Comparison of ENCODE assay signal across 24 cellular contexts in genomic region chr6:25777856-25778649, GRCh38. TPM values are rescaled to one million over a fixed set of nuclear protein-coding genes. Genes with fewer than 3 reads are reported as not detected.
"Had no signal": no experiment of that assay in that cellular context is flagged by ENCODE, and none has a peak within 500 bp of the region (broad histone marks: within the 10 kb centered on the region; RNA-seq: fewer than 3 reads in every experiment).

No MANE protein-coding gene starts in this region.

- DNase-seq: activated CD4-positive, alpha-beta T cell treated with anti-CD3 and anti-CD28 coated beads, Interleukin-2, amount 10 ng/mL, durations not matched to agents 7 days and 5 days; activated CD8-positive, alpha-beta T cell treated with anti-CD3 and anti-CD28 coated beads, Interleukin-2, amount 10 ng/mL, durations not matched to agents 7 days and 5 days; activated effector memory CD4-positive, alpha-beta T cell treated with Interleukin-2 at 50 U/mL for 16 hours; activated naive CD4-positive, alpha-beta T cell; activated naive CD8-positive, alpha-beta T cell treated with anti-CD3 and anti-CD28 coated beads, Interleukin-2, amount 10 ng/mL, durations not matched to agents 7 days and 5 days; adrenal gland; anterior cingulate cortex; cerebellar nuclear complex; KG1; NCI-H1048; NCI-H146; NCI-H187 treated with DMSO at 0.1 percent for 48 hours; NCI-H2081 treated with DMSO at 0.1 percent for 48 hours; NCI-H446; NCI-H524; Peyer's patch; SHP77 treated with DMSO at 0.1 percent for 48 hours had no signal

- H3K27ac ChIP-seq: adrenal gland, Peyer's patch had no signal

- H3K27me3 Mint-ChIP-seq: activated CD4-positive, alpha-beta T cell treated with anti-CD3 and anti-CD28 coated beads, Interleukin-2, amount 10 ng/mL, durations not matched to agents 7 days and 5 days had no signal

- H3K36me3 Mint-ChIP-seq: activated naive CD8-positive, alpha-beta T cell treated with anti-CD3 and anti-CD28 coated beads, Interleukin-2, amount 10 ng/mL, durations not matched to agents 7 days and 5 days; IgD-negative memory B cell had no signal

- H3K27ac Mint-ChIP-seq: activated CD4-positive, alpha-beta T cell treated with anti-CD3 and anti-CD28 coated beads, Interleukin-2, amount 10 ng/mL, durations not matched to agents 7 days and 5 days; activated CD8-positive, alpha-beta T cell treated with anti-CD3 and anti-CD28 coated beads, Interleukin-2, amount 10 ng/mL, durations not matched to agents 7 days and 5 days; activated naive CD8-positive, alpha-beta T cell treated with anti-CD3 and anti-CD28 coated beads, Interleukin-2, amount 10 ng/mL, durations not matched to agents 7 days and 5 days; IgD-negative memory B cell; T-helper 1 cell treated with Interleukin-12 subunit alpha and Interleukin-12 subunit beta and Interleukin-4 antibody, amounts not matched to agents 30 μg/mL and 1 μg/mL, for 36 hours had no signal

- ATAC-seq: activated CD4-positive, CD25-positive, alpha-beta regulatory T cell treated with anti-CD3 and anti-CD28 coated beads, Interleukin-2, amount 50 U/mL, for 24 hours; activated CD8-positive, alpha-beta T cell treated with anti-CD3 and anti-CD28 coated beads, Interleukin-2, amount 10 ng/mL, durations not matched to agents 7 days and 5 days had no signal

- H3K4me3 Mint-ChIP-seq: activated CD4-positive, alpha-beta T cell treated with anti-CD3 and anti-CD28 coated beads, Interleukin-2, amount 10 ng/mL, durations not matched to agents 7 days and 5 days; activated CD8-positive, alpha-beta T cell treated with anti-CD3 and anti-CD28 coated beads, Interleukin-2, amount 10 ng/mL, durations not matched to agents 7 days and 5 days; activated naive CD8-positive, alpha-beta T cell treated with anti-CD3 and anti-CD28 coated beads, Interleukin-2, amount 10 ng/mL, durations not matched to agents 7 days and 5 days; IgD-negative memory B cell; T-helper 1 cell treated with Interleukin-12 subunit alpha and Interleukin-12 subunit beta and Interleukin-4 antibody, amounts not matched to agents 30 μg/mL and 1 μg/mL, for 36 hours had no signal

- H3K9me3 Mint-ChIP-seq: activated CD4-positive, alpha-beta T cell treated with anti-CD3 and anti-CD28 coated beads, Interleukin-2, amount 10 ng/mL, durations not matched to agents 7 days and 5 days; activated naive CD8-positive, alpha-beta T cell treated with anti-CD3 and anti-CD28 coated beads, Interleukin-2, amount 10 ng/mL, durations not matched to agents 7 days and 5 days; IgD-negative memory B cell; T-helper 1 cell treated with Interleukin-12 subunit alpha and Interleukin-12 subunit beta and Interleukin-4 antibody, amounts not matched to agents 30 μg/mL and 1 μg/mL, for 36 hours had no signal

- H3K4me1 Mint-ChIP-seq: IgD-negative memory B cell had no signal

RNA-seq across cellular contexts. Expression of gene SLC17A4, which starts 23.5 kb away (rescaled TPM):
- total RNA-seq: activated CD4-positive, alpha-beta T cell treated with anti-CD3 and anti-CD28 coated beads, Interleukin-2, amount 10 ng/mL, durations not matched to agents 7 days and 5 days; activated CD8-positive, alpha-beta T cell treated with anti-CD3 and anti-CD28 coated beads, Interleukin-2, amount 10 ng/mL, durations not matched to agents 7 days and 5 days; activated naive CD8-positive, alpha-beta T cell treated with anti-CD3 and anti-CD28 coated beads, Interleukin-2, amount 10 ng/mL, durations not matched to agents 7 days and 5 days; adrenal gland; cardiac septum; LHCN-M2; M059J; SK-MEL-5 had no signal

RNA-seq across cellular contexts. Expression of gene SLC17A1, which starts 53.8 kb away (rescaled TPM):
- total RNA-seq: activated CD4-positive, alpha-beta T cell treated with anti-CD3 and anti-CD28 coated beads, Interleukin-2, amount 10 ng/mL, durations not matched to agents 7 days and 5 days; activated CD8-positive, alpha-beta T cell treated with anti-CD3 and anti-CD28 coated beads, Interleukin-2, amount 10 ng/mL, durations not matched to agents 7 days and 5 days; activated naive CD8-positive, alpha-beta T cell treated with anti-CD3 and anti-CD28 coated beads, Interleukin-2, amount 10 ng/mL, durations not matched to agents 7 days and 5 days; cardiac septum; LHCN-M2; M059J; Peyer's patch; SK-MEL-5 had no signal
